ENCODE assay signal across 8 cellular contexts in the genomic region with DNA sequence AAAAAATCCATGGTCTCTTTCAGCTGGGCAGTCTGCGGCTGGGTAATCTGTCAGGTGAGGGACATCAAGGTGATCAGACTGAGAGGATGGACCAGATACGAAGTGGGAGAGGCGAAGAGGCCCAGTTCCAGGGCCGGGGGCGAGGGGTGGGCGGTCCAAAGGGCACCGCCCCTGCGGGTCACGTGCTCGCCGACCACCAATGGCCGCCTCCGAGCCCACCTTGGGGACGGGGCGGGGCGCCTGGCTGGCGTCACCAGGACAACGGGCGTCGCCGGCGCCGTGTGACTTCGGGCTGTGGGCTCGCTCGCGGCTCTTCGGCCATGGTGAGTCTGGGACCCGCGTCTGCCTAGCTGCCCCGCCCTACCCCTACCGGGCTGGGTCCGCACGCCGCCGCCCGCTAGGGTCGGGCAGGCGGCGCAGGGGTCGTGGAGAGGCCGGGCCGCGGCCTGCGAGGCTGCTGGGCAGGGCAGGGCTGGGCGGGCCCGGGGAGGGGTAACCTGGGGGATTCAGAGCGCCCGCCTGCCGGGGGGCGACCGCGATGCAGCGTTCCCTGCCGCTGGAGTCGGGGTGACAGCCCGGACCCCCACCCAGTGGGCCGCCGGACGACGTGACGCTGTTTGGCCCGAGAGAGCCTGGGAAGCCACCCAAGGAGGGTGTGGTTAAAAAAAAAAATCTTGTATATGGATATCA. TPM values are rescaled to one million over a fixed set of nuclear protein-coding genes. Genes with fewer than 3 reads are reported as not detected.
DNase-seq lines count a peak whose midpoint lies in the region; ATAC-seq and TF ChIP-seq lines count a peak whose summit lies in the region.

TSS of gene FBXL2 (plus strand) at position 250 of the 690 bp plus-strand sequence. CDS start at position 321, 71 bp downstream.

- DNase-seq in DMS79 (lab: John Stamatoyannopoulos, UW) (peak; percentile 56), NCI-H1105 (lab: John Stamatoyannopoulos, UW) (peak; percentile 82), epithelial cell of proximal tubule (ENCODE audit: low read depth) (no peak), stromal cell of bone marrow (ENCODE audit: low read depth) (peak; percentile 39)
- no peak for DNase-seq in NK-92 treated with Interleukin-12 subunit alpha and Interleukin-12 subunit beta, amount 100 ng/mL, for 24 hours (lab: John Stamatoyannopoulos, UW)

- TF ChIP-seq CTCF in WI38 (IDR thresholded peaks at IDR 0.05; ENCODE audit: low read depth, low read length) (no peak), epithelial cell of proximal tubule (conservative IDR thresholded peaks at IDR 0.05; ENCODE audit: low read depth, low read length) (no peak)

- peaks cover 11% of the 10 kb centered on the region for H3K4me1 ChIP-seq in mononuclear cell (ENCODE audit: insufficient read depth, low read length)

- peak within 1 kb of the TSS; percentile 77 for H3K4me3 ChIP-seq in WI38 (ENCODE audit: low read depth, low read length)
- H3K4me3 ChIP-seq in epithelial cell of proximal tubule (ENCODE audit: low read depth, low read length): peak within 1 kb of the TSS; percentile 84
- peak within 1 kb of the TSS; percentile 20 for H3K4me3 ChIP-seq in mononuclear cell (ENCODE audit: low read length)

- H3K9me3 ChIP-seq in mononuclear cell (ENCODE audit: low read depth, low read length): no peaks in the 10 kb centered on the region

- peaks cover 27% of the 10 kb centered on the region for H3K27me3 ChIP-seq in mononuclear cell (ENCODE audit: insufficient read depth, low read length)

- peak; percentile 74 for ATAC-seq in GM21723 (IDR thresholded peaks at IDR 0.05; ENCODE audit: unreplicated experiment)

RNA-seq across cellular contexts. Expression of gene FBXL2, which starts in this region (rescaled TPM):
- total RNA-seq in epithelial cell of proximal tubule (10.8 and 13.4 TPM in 2 replicates), mononuclear cell (0.10 TPM)

Comparison
In these comparisons a context has a peak if more than half of its experiments do, and no peak if none do; other contexts are left out.
1. RNA of gene FBXL2 (total RNA-seq): 10.8 to 13.4 TPM in epithelial cell of proximal tubule; 0.10 TPM in mononuclear cell (single experiment); every median in the first group is over 10 times any median in the second.
2. DNase-seq: peak in DMS79 (single experiment), NCI-H1105 (single experiment) and stromal cell of bone marrow (single experiment); none in epithelial cell of proximal tubule (single experiment) and NK-92 treated with Interleukin-12 subunit alpha and Interleukin-12 subunit beta, amount 100 ng/mL, for 24 hours (single experiment).
3. H3K4me3 ChIP-seq: peak in every context shown above with its lines; median percentile 84 in epithelial cell of proximal tubule; 77 in WI38; 20 in mononuclear cell.